ENCODE assay signal across 1 cellular context in the genomic region with DNA sequence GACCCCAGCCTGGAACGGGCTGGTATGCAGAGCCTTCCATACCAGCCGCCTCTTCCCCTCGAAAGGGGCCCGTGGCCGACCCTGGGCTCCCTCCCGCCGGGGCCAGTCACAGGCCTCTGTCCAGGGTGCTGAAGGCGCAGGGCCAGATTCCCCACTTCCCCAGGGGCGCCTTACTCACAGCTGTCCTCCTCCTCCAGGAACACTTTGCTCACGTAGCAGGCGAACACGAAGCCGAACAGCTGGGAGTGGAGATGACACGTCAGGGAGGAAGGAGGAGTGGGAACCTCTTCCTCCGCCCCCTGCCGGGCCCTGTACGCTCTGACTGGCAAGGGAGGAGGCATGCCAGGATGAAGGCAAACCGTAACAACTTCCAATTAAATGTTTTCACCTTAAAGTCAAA.
A peak's percentile ranks its signal among the peaks of the same experiment; 100 is the strongest.
TF ChIP-seq lines count a peak whose summit lies in the region.

No MANE protein-coding gene starts in this region.

TF ChIP-seq in HepG2, 621 proteins besides CTCF, POLR2A, EP300 and RAD21 (continued from another document and continues in another):
- TF ChIP-seq CAMTA2 (CRISPR knock-in tag; IDR thresholded peaks at IDR 0.05; ENCODE audit: borderline replicate concordance) (no peak), ZNF605 (CRISPR knock-in tag; IDR thresholded peaks at IDR 0.05) (peak; percentile 86), FOSL2 (CRISPR knock-in tag; IDR thresholded peaks at IDR 0.05) (peak; percentile 64), NFRKB (IDR thresholded peaks at IDR 0.05) (no peak), RXRA (CRISPR knock-in tag; IDR thresholded peaks at IDR 0.05) (no peak), ZNF17 (CRISPR knock-in tag; IDR thresholded peaks at IDR 0.05) (no peak), MTA3 (CRISPR knock-in tag; IDR thresholded peaks at IDR 0.05) (no peak), ZFP36L1 (CRISPR knock-in tag; IDR thresholded peaks at IDR 0.05) (no peak), HOXA5 (CRISPR knock-in tag; IDR thresholded peaks at IDR 0.05) (peak; percentile 81; the same call in 1 of the 2 replicates), ZNF878 (CRISPR knock-in tag; IDR thresholded peaks at IDR 0.05) (no peak), SP2 (CRISPR knock-in tag; IDR thresholded peaks at IDR 0.05) (no peak), GPN1 (CRISPR knock-in tag; IDR thresholded peaks at IDR 0.05; ENCODE audit: borderline replicate concordance) (no peak), MATR3 (CRISPR knock-in tag; IDR thresholded peaks at IDR 0.05) (no peak), TAF1 (CRISPR knock-in tag; IDR thresholded peaks at IDR 0.05) (no peak), CC2D1A (CRISPR knock-in tag; IDR thresholded peaks at IDR 0.05) (no peak), NFKB2 (CRISPR knock-in tag; IDR thresholded peaks at IDR 0.05; ENCODE audit: borderline replicate concordance) (peak; percentile 97), TMF1 (CRISPR knock-in tag; IDR thresholded peaks at IDR 0.05; ENCODE audit: low read depth) (peak; percentile 87), TOE1 (CRISPR knock-in tag; IDR thresholded peaks at IDR 0.05) (no peak), ZNF644 (CRISPR knock-in tag; IDR thresholded peaks at IDR 0.05; ENCODE audit: low read depth) (no peak), MED1 (CRISPR knock-in tag; IDR thresholded peaks at IDR 0.05) (no peak), EHMT2 (IDR thresholded peaks at IDR 0.05; ENCODE audit: borderline replicate concordance, low read depth, low read length) (peak; percentile 87; the same call in 1 of the 2 replicates), MXD4 (CRISPR knock-in tag; IDR thresholded peaks at IDR 0.05) (peak; percentile 68), ZNF709 (CRISPR knock-in tag; IDR thresholded peaks at IDR 0.05) (0 out of 2 replicates have a peak, but pooled peaks have one; percentile 68), SPEN (CRISPR knock-in tag; IDR thresholded peaks at IDR 0.05; ENCODE audit: low read depth) (peak; percentile 41; the same call in 1 of the 2 replicates), ZNF207 (IDR thresholded peaks at IDR 0.05; ENCODE audit: borderline replicate concordance) (no peak), ZNF761 (CRISPR knock-in tag; conservative IDR thresholded peaks at IDR 0.05) (no peak), GABPA (IDR thresholded peaks at IDR 0.05; ENCODE audit: low read depth, low read length) (no peak), GABPA (CRISPR knock-in tag; IDR thresholded peaks at IDR 0.05; ENCODE audit: low read depth) (no peak), ZNF354B (CRISPR knock-in tag; IDR thresholded peaks at IDR 0.05) (no peak), SATB2 (CRISPR knock-in tag; IDR thresholded peaks at IDR 0.05) (peak; percentile 74; the same call in 1 of the 2 replicates), POLR2G (IDR thresholded peaks at IDR 0.05; ENCODE audit: low read depth, low read length) (no peak), SIX4 (CRISPR knock-in tag; IDR thresholded peaks at IDR 0.05) (peak; percentile 75)
- TF ChIP-seq, protein P1, sequence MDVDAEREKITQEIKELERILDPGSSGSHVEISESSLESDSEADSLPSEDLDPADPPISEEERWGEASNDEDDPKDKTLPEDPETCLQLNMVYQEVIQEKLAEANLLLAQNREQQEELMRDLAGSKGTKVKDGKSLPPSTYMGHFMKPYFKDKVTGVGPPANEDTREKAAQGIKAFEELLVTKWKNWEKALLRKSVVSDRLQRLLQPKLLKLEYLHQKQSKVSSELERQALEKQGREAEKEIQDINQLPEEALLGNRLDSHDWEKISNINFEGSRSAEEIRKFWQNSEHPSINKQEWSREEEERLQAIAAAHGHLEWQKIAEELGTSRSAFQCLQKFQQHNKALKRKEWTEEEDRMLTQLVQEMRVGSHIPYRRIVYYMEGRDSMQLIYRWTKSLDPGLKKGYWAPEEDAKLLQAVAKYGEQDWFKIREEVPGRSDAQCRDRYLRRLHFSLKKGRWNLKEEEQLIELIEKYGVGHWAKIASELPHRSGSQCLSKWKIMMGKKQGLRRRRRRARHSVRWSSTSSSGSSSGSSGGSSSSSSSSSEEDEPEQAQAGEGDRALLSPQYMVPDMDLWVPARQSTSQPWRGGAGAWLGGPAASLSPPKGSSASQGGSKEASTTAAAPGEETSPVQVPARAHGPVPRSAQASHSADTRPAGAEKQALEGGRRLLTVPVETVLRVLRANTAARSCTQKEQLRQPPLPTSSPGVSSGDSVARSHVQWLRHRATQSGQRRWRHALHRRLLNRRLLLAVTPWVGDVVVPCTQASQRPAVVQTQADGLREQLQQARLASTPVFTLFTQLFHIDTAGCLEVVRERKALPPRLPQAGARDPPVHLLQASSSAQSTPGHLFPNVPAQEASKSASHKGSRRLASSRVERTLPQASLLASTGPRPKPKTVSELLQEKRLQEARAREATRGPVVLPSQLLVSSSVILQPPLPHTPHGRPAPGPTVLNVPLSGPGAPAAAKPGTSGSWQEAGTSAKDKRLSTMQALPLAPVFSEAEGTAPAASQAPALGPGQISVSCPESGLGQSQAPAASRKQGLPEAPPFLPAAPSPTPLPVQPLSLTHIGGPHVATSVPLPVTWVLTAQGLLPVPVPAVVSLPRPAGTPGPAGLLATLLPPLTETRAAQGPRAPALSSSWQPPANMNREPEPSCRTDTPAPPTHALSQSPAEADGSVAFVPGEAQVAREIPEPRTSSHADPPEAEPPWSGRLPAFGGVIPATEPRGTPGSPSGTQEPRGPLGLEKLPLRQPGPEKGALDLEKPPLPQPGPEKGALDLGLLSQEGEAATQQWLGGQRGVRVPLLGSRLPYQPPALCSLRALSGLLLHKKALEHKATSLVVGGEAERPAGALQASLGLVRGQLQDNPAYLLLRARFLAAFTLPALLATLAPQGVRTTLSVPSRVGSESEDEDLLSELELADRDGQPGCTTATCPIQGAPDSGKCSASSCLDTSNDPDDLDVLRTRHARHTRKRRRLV (CRISPR knock-in tag; IDR thresholded peaks at IDR 0.05) = 0 out of 2 replicates have a peak, but pooled peaks have one; percentile 52
- TF ChIP-seq, protein P2, sequence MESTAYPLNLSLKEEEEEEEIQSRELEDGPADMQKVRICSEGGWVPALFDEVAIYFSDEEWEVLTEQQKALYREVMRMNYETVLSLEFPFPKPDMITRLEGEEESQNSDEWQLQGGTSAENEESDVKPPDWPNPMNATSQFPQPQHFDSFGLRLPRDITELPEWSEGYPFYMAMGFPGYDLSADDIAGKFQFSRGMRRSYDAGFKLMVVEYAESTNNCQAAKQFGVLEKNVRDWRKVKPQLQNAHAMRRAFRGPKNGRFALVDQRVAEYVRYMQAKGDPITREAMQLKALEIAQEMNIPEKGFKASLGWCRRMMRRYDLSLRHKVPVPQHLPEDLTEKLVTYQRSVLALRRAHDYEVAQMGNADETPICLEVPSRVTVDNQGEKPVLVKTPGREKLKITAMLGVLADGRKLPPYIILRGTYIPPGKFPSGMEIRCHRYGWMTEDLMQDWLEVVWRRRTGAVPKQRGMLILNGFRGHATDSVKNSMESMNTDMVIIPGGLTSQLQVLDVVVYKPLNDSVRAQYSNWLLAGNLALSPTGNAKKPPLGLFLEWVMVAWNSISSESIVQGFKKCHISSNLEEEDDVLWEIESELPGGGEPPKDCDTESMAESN (CRISPR knock-in tag; conservative IDR thresholded peaks at IDR 0.05) = peak; percentile 75
- TF ChIP-seq, protein P3, sequence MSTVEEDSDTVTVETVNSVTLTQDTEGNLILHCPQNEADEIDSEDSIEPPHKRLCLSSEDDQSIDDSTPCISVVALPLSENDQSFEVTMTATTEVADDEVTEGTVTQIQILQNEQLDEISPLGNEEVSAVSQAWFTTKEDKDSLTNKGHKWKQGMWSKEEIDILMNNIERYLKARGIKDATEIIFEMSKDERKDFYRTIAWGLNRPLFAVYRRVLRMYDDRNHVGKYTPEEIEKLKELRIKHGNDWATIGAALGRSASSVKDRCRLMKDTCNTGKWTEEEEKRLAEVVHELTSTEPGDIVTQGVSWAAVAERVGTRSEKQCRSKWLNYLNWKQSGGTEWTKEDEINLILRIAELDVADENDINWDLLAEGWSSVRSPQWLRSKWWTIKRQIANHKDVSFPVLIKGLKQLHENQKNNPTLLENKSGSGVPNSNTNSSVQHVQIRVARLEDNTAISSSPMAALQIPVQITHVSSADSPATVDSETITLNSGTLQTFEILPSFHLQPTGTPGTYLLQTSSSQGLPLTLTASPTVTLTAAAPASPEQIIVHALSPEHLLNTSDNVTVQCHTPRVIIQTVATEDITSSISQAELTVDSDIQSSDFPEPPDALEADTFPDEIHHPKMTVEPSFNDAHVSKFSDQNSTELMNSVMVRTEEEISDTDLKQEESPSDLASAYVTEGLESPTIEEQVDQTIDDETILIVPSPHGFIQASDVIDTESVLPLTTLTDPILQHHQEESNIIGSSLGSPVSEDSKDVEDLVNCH (CRISPR knock-in tag; IDR thresholded peaks at IDR 0.05) = no peak
- TF ChIP-seq, protein P4, sequence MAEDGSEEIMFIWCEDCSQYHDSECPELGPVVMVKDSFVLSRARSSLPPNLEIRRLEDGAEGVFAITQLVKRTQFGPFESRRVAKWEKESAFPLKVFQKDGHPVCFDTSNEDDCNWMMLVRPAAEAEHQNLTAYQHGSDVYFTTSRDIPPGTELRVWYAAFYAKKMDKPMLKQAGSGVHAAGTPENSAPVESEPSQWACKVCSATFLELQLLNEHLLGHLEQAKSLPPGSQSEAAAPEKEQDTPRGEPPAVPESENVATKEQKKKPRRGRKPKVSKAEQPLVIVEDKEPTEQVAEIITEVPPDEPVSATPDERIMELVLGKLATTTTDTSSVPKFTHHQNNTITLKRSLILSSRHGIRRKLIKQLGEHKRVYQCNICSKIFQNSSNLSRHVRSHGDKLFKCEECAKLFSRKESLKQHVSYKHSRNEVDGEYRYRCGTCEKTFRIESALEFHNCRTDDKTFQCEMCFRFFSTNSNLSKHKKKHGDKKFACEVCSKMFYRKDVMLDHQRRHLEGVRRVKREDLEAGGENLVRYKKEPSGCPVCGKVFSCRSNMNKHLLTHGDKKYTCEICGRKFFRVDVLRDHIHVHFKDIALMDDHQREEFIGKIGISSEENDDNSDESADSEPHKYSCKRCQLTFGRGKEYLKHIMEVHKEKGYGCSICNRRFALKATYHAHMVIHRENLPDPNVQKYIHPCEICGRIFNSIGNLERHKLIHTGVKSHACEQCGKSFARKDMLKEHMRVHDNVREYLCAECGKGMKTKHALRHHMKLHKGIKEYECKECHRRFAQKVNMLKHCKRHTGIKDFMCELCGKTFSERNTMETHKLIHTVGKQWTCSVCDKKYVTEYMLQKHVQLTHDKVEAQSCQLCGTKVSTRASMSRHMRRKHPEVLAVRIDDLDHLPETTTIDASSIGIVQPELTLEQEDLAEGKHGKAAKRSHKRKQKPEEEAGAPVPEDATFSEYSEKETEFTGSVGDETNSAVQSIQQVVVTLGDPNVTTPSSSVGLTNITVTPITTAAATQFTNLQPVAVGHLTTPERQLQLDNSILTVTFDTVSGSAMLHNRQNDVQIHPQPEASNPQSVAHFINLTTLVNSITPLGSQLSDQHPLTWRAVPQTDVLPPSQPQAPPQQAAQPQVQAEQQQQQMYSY (CRISPR knock-in tag; IDR thresholded peaks at IDR 0.05) = no peak
- TF ChIP-seq, protein P5, sequence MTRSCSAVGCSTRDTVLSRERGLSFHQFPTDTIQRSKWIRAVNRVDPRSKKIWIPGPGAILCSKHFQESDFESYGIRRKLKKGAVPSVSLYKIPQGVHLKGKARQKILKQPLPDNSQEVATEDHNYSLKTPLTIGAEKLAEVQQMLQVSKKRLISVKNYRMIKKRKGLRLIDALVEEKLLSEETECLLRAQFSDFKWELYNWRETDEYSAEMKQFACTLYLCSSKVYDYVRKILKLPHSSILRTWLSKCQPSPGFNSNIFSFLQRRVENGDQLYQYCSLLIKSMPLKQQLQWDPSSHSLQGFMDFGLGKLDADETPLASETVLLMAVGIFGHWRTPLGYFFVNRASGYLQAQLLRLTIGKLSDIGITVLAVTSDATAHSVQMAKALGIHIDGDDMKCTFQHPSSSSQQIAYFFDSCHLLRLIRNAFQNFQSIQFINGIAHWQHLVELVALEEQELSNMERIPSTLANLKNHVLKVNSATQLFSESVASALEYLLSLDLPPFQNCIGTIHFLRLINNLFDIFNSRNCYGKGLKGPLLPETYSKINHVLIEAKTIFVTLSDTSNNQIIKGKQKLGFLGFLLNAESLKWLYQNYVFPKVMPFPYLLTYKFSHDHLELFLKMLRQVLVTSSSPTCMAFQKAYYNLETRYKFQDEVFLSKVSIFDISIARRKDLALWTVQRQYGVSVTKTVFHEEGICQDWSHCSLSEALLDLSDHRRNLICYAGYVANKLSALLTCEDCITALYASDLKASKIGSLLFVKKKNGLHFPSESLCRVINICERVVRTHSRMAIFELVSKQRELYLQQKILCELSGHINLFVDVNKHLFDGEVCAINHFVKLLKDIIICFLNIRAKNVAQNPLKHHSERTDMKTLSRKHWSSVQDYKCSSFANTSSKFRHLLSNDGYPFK (CRISPR knock-in tag; IDR thresholded peaks at IDR 0.05; ENCODE audit: borderline replicate concordance) = peak; percentile 53; the same call in 1 of the 2 replicates
- TF ChIP-seq, protein P6, sequence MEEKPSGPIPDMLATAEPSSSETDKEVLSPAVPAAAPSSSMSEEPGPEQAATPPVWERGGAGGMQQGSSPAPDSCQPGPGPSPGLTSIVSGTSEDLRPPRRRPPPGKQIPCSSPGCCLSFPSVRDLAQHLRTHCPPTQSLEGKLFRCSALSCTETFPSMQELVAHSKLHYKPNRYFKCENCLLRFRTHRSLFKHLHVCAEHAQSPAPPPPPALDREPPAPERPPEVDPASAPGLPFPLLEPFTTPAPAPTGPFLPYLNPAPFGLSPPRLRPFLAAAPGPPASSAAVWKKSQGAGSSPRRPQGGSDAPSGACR (CRISPR knock-in tag; IDR thresholded peaks at IDR 0.05) = no peak
- TF ChIP-seq, protein P7, sequence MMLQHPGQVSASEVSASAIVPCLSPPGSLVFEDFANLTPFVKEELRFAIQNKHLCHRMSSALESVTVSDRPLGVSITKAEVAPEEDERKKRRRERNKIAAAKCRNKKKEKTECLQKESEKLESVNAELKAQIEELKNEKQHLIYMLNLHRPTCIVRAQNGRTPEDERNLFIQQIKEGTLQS (CRISPR knock-in tag; IDR thresholded peaks at IDR 0.05) = peak; percentile 43; the same call in 1 of the 2 replicates
- TF ChIP-seq, protein P8, sequence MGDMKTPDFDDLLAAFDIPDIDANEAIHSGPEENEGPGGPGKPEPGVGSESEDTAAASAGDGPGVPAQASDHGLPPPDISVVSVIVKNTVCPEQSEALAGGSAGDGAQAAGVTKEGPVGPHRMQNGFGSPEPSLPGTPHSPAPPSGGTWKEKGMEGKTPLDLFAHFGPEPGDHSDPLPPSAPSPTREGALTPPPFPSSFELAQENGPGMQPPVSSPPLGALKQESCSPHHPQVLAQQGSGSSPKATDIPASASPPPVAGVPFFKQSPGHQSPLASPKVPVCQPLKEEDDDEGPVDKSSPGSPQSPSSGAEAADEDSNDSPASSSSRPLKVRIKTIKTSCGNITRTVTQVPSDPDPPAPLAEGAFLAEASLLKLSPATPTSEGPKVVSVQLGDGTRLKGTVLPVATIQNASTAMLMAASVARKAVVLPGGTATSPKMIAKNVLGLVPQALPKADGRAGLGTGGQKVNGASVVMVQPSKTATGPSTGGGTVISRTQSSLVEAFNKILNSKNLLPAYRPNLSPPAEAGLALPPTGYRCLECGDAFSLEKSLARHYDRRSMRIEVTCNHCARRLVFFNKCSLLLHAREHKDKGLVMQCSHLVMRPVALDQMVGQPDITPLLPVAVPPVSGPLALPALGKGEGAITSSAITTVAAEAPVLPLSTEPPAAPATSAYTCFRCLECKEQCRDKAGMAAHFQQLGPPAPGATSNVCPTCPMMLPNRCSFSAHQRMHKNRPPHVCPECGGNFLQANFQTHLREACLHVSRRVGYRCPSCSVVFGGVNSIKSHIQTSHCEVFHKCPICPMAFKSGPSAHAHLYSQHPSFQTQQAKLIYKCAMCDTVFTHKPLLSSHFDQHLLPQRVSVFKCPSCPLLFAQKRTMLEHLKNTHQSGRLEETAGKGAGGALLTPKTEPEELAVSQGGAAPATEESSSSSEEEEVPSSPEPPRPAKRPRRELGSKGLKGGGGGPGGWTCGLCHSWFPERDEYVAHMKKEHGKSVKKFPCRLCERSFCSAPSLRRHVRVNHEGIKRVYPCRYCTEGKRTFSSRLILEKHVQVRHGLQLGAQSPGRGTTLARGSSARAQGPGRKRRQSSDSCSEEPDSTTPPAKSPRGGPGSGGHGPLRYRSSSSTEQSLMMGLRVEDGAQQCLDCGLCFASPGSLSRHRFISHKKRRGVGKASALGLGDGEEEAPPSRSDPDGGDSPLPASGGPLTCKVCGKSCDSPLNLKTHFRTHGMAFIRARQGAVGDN (CRISPR knock-in tag; IDR thresholded peaks at IDR 0.05) = no peak
